28 cellular contexts compared by ENCODE assay signal in genomic region chr12:95462081-95462480, GRCh38.
"Had no signal": no experiment of that assay in that cellular context is flagged by ENCODE, and none has a peak within 500 bp of the region (broad histone marks: within the 10 kb centered on the region; RNA-seq: fewer than 3 reads in every experiment).

No MANE protein-coding gene starts in this region.

- H3K4me3 ChIP-seq: ascending aorta, breast epithelium, cardiac muscle cell, colonic mucosa had no signal

- H3K27ac ChIP-seq: ascending aorta, breast epithelium, cardiac muscle cell, colonic mucosa had no signal

- H3K4me1 ChIP-seq: ascending aorta, breast epithelium, colonic mucosa had no signal

- H3K36me3 ChIP-seq: ascending aorta, breast epithelium, cardiac muscle cell, colonic mucosa had no signal

- H3K27me3 ChIP-seq: ascending aorta, breast epithelium, cardiac muscle cell, colonic mucosa had no signal

- ATAC-seq: activated naive CD4-positive, alpha-beta T cell treated with anti-CD3 and anti-CD28 coated beads, Interleukin-2, amount 50 U/mL, for 72 hours; activated T-cell treated with anti-CD3 and anti-CD28 coated beads, Interleukin-2, amount 50 U/mL, for 72 hours; esophagus mucosa; T-helper 17 cell had no signal

- DNase-seq: activated CD4-positive, alpha-beta memory T cell treated with anti-CD3 and anti-CD28 coated beads, Interleukin-2, amount 10 ng/mL, durations not matched to agents 7 days and 5 days; activated CD4-positive, alpha-beta T cell treated with anti-CD3 and anti-CD28 coated beads for 1 hour; activated CD4-positive, alpha-beta T cell treated with anti-CD3 and anti-CD28 coated beads for 4 hours; activated CD4-positive, alpha-beta T cell treated with anti-CD3 and anti-CD28 coated beads, Interleukin-2, amount 10 ng/mL, durations not matched to agents 7 days and 5 days; activated CD4-positive, alpha-beta T cell treated with anti-CD3 and anti-CD28 coated beads, Interleukin-2, amount 50 U/mL, for 4 hours; activated CD4-positive, CD25-positive, alpha-beta regulatory T cell; activated CD8-positive, alpha-beta memory T cell treated with anti-CD3 and anti-CD28 coated beads, Interleukin-2, amount 50 U/mL, for 48 hours; activated gamma-delta T cell; activated naive CD4-positive, alpha-beta T cell; activated naive CD4-positive, alpha-beta T cell treated with anti-CD3 and anti-CD28 coated beads, Interleukin-2, amount 10 ng/mL, durations not matched to agents 7 days and 5 days; activated naive CD8-positive, alpha-beta T cell treated with anti-CD3 and anti-CD28 coated beads, Interleukin-2, amount 10 ng/mL, durations not matched to agents 7 days and 5 days; activated T-cell treated with anti-CD3 and anti-CD28 coated beads for 4 hours; activated T-cell treated with anti-CD3 and anti-CD28 coated beads, Interleukin-2, amount 50 U/mL, for 24 hours; activated T-cell treated with anti-CD3 and anti-CD28 coated beads, Interleukin-2, amount 50 U/mL, for 72 hours; central memory CD4-positive, alpha-beta T cell; cerebellar nuclear complex; colonic mucosa; effector memory CD4-positive, alpha-beta T cell; endodermal cell; foreskin fibroblast; head of caudate nucleus; T-helper 1 cell; T-helper 17 cell had no signal

- H3K9me3 ChIP-seq: colonic mucosa had no signal
